11 cellular contexts compared by ENCODE assay signal in genomic region chr21:31218830-31219608, GRCh38.
DNase-seq lines count a peak whose midpoint lies in the region; ATAC-seq and TF ChIP-seq lines count a peak whose summit lies in the region.
"Had no signal": no experiment of that assay in that cellular context is flagged by ENCODE, and none has a peak within 500 bp of the region (broad histone marks: within the 10 kb centered on the region; RNA-seq: fewer than 3 reads in every experiment).

No MANE protein-coding gene starts in this region.

- no peaks in the 10 kb centered on the region for H3K9me3 ChIP-seq in Karpas-422 (ENCODE audit: low read length)
- H3K9me3 ChIP-seq: right lobe of liver had no signal

- no peaks in the 10 kb centered on the region for H3K79me2 ChIP-seq in Karpas-422 (ENCODE audit: low read length)

- H3K4me2 ChIP-seq in Karpas-422 (ENCODE audit: low read depth, low read length, poor library complexity, severe bottlenecking) = no peak overlapping the region

- peak; percentile 12 for DNase-seq in stimulated activated naive CD8-positive, alpha-beta T cell treated with anti-CD3 and anti-CD28 coated beads, Interleukin-15, Interleukin-2, amounts not matched to agents 100 U/mL and 50 U/mL, for 24 hours
- no peak for DNase-seq in stimulated activated naive CD8-positive, alpha-beta T cell treated with anti-CD3 and anti-CD28 coated beads, Interleukin-15, amount 100 ng/mL, for 72 hours
- peak; percentile 89 for DNase-seq in epithelial cell of prostate (ENCODE audit: low read depth, low spot score)
- peak; percentile 65 for DNase-seq in myocyte (ENCODE audit: low read depth)
- DNase-seq in effector CD4-positive, alpha-beta T cell = no peak
- no peak for DNase-seq in Karpas-422
- DNase-seq in T-helper 9 cell = no peak
- DNase-seq: activated naive CD4-positive, alpha-beta T cell treated with anti-CD3 and anti-CD28 coated beads, Interleukin-2, amount 10 ng/mL, durations not matched to agents 7 days and 5 days; CD4-positive, alpha-beta T cell; right lobe of liver had no signal

- H3K27ac Mint-ChIP-seq in stimulated activated naive CD8-positive, alpha-beta T cell treated with anti-CD3 and anti-CD28 coated beads, Interleukin-15, amount 100 ng/mL, for 72 hours = peak overlapping the region in 1 of 2 donors; percentile 89
- H3K27ac Mint-ChIP-seq: activated naive CD4-positive, alpha-beta T cell treated with anti-CD3 and anti-CD28 coated beads, Interleukin-2, amount 10 ng/mL, durations not matched to agents 7 days and 5 days; CD4-positive, alpha-beta T cell had no signal

- H3K4me1 ChIP-seq in Karpas-422 (ENCODE audit: low read length) = no peaks in the 10 kb centered on the region
- H3K4me1 ChIP-seq: right lobe of liver had no signal

- no peaks in the 10 kb centered on the region for H3K27me3 Mint-ChIP-seq in stimulated activated naive CD8-positive, alpha-beta T cell treated with anti-CD3 and anti-CD28 coated beads, Interleukin-15, amount 100 ng/mL, for 72 hours
- H3K27me3 Mint-ChIP-seq: activated naive CD4-positive, alpha-beta T cell treated with anti-CD3 and anti-CD28 coated beads, Interleukin-2, amount 10 ng/mL, durations not matched to agents 7 days and 5 days; CD4-positive, alpha-beta T cell had no signal

- peak; percentile 63 for ATAC-seq in stimulated activated naive CD8-positive, alpha-beta T cell treated with anti-CD3 and anti-CD28 coated beads, Interleukin-15, Interleukin-2, amounts not matched to agents 100 U/mL and 50 U/mL, for 24 hours
- no peak for ATAC-seq in stimulated activated naive CD8-positive, alpha-beta T cell treated with anti-CD3 and anti-CD28 coated beads, Interleukin-15, amount 100 ng/mL, for 72 hours
- no peak for ATAC-seq in SK-N-SH treated with all-trans-retinoic acid at 6 μM for 48 hours
- ATAC-seq: right lobe of liver had no signal

- H3K4me1 Mint-ChIP-seq in stimulated activated naive CD8-positive, alpha-beta T cell treated with anti-CD3 and anti-CD28 coated beads, Interleukin-15, amount 100 ng/mL, for 72 hours = peaks cover 6% of the 10 kb centered on the region
- H3K4me1 Mint-ChIP-seq: activated naive CD4-positive, alpha-beta T cell treated with anti-CD3 and anti-CD28 coated beads, Interleukin-2, amount 10 ng/mL, durations not matched to agents 7 days and 5 days had no signal

- H3K27ac ChIP-seq in epithelial cell of prostate = peak overlapping the region; percentile 44
- no peak overlapping the region for H3K27ac ChIP-seq in Karpas-422 (ENCODE audit: low read length)
- H3K27ac ChIP-seq: right lobe of liver had no signal

- no peak overlapping the region for H3K4me3 Mint-ChIP-seq in stimulated activated naive CD8-positive, alpha-beta T cell treated with anti-CD3 and anti-CD28 coated beads, Interleukin-15, amount 100 ng/mL, for 72 hours
- H3K4me3 Mint-ChIP-seq: activated naive CD4-positive, alpha-beta T cell treated with anti-CD3 and anti-CD28 coated beads, Interleukin-2, amount 10 ng/mL, durations not matched to agents 7 days and 5 days; CD4-positive, alpha-beta T cell had no signal

- no peak overlapping the region for H3K4me3 ChIP-seq in Karpas-422 (ENCODE audit: low read length)
- H3K4me3 ChIP-seq: right lobe of liver had no signal

- no peak overlapping the region for H3K9ac ChIP-seq in Karpas-422 (ENCODE audit: low read length)

- no peaks in the 10 kb centered on the region for H3K36me3 ChIP-seq in Karpas-422 (ENCODE audit: insufficient read depth, low read length)
- H3K36me3 ChIP-seq: right lobe of liver had no signal

- H4K20me1 ChIP-seq in Karpas-422 (ENCODE audit: insufficient read depth, low read depth, low read length) = no peaks in the 10 kb centered on the region

- no peaks in the 10 kb centered on the region for H3K9me3 Mint-ChIP-seq in stimulated activated naive CD8-positive, alpha-beta T cell treated with anti-CD3 and anti-CD28 coated beads, Interleukin-15, amount 100 ng/mL, for 72 hours
- H3K9me3 Mint-ChIP-seq: activated naive CD4-positive, alpha-beta T cell treated with anti-CD3 and anti-CD28 coated beads, Interleukin-2, amount 10 ng/mL, durations not matched to agents 7 days and 5 days; CD4-positive, alpha-beta T cell had no signal

- H3K27me3 ChIP-seq in Karpas-422 (ENCODE audit: low read length) = no peaks in the 10 kb centered on the region
- H3K27me3 ChIP-seq: right lobe of liver had no signal

- no peak overlapping the region for H2AFZ ChIP-seq in Karpas-422 (ENCODE audit: low read length)

- H3K9me2 ChIP-seq in Karpas-422 (replicated peaks; ENCODE audit: insufficient read depth, low read length) = no peaks in the 10 kb centered on the region

TF ChIP-seq in SK-N-SH treated with all-trans-retinoic acid at 6 μM for 48 hours, 23 proteins besides CTCF, POLR2A, EP300 and RAD21:
- TF ChIP-seq PATZ1 (CRISPR knock-in tag; IDR thresholded peaks at IDR 0.05; ENCODE audit: borderline replicate concordance) (no peak), OSR1 (CRISPR knock-in tag; IDR thresholded peaks at IDR 0.05) (no peak), ZNF8 (CRISPR knock-in tag; IDR thresholded peaks at IDR 0.05) (no peak), GLIS3 (CRISPR knock-in tag; IDR thresholded peaks at IDR 0.05) (no peak), TOX (CRISPR knock-in tag; IDR thresholded peaks at IDR 0.05; ENCODE audit: borderline replicate concordance) (no peak), RARB (CRISPR knock-in tag; IDR thresholded peaks at IDR 0.05) (no peak), ZFP3 (CRISPR knock-in tag; IDR thresholded peaks at IDR 0.05) (no peak), ZNF70 (CRISPR knock-in tag; IDR thresholded peaks at IDR 0.05) (no peak), PPARA (CRISPR knock-in tag; IDR thresholded peaks at IDR 0.05; ENCODE audit: borderline replicate concordance) (no peak), ZC3H10 (CRISPR knock-in tag; IDR thresholded peaks at IDR 0.05) (no peak), ZFP30 (CRISPR knock-in tag; IDR thresholded peaks at IDR 0.05) (no peak), BACH2 (CRISPR knock-in tag; IDR thresholded peaks at IDR 0.05; ENCODE audit: borderline replicate concordance) (no peak), ESRRG (CRISPR knock-in tag; IDR thresholded peaks at IDR 0.05) (no peak), SNAI2 (CRISPR knock-in tag; IDR thresholded peaks at IDR 0.05) (no peak)
- TF ChIP-seq, protein P1, sequence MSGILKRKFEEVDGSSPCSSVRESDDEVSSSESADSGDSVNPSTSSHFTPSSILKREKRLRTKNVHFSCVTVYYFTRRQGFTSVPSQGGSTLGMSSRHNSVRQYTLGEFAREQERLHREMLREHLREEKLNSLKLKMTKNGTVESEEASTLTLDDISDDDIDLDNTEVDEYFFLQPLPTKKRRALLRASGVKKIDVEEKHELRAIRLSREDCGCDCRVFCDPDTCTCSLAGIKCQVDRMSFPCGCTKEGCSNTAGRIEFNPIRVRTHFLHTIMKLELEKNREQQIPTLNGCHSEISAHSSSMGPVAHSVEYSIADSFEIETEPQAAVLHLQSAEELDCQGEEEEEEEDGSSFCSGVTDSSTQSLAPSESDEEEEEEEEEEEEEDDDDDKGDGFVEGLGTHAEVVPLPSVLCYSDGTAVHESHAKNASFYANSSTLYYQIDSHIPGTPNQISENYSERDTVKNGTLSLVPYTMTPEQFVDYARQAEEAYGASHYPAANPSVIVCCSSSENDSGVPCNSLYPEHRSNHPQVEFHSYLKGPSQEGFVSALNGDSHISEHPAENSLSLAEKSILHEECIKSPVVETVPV (CRISPR knock-in tag; IDR thresholded peaks at IDR 0.05) = no peak
- TF ChIP-seq, protein P2, sequence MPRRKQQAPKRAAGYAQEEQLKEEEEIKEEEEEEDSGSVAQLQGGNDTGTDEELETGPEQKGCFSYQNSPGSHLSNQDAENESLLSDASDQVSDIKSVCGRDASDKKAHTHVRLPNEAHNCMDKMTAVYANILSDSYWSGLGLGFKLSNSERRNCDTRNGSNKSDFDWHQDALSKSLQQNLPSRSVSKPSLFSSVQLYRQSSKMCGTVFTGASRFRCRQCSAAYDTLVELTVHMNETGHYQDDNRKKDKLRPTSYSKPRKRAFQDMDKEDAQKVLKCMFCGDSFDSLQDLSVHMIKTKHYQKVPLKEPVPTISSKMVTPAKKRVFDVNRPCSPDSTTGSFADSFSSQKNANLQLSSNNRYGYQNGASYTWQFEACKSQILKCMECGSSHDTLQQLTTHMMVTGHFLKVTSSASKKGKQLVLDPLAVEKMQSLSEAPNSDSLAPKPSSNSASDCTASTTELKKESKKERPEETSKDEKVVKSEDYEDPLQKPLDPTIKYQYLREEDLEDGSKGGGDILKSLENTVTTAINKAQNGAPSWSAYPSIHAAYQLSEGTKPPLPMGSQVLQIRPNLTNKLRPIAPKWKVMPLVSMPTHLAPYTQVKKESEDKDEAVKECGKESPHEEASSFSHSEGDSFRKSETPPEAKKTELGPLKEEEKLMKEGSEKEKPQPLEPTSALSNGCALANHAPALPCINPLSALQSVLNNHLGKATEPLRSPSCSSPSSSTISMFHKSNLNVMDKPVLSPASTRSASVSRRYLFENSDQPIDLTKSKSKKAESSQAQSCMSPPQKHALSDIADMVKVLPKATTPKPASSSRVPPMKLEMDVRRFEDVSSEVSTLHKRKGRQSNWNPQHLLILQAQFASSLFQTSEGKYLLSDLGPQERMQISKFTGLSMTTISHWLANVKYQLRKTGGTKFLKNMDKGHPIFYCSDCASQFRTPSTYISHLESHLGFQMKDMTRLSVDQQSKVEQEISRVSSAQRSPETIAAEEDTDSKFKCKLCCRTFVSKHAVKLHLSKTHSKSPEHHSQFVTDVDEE (CRISPR knock-in tag; IDR thresholded peaks at IDR 0.05) = no peak

Comparison
In these comparisons a context has a peak if more than half of its experiments do, and no peak if none do; other contexts are left out.
1. DNase-seq: peak in stimulated activated naive CD8-positive, alpha-beta T cell treated with anti-CD3 and anti-CD28 coated beads, Interleukin-15, Interleukin-2, amounts not matched to agents 100 U/mL and 50 U/mL, for 24 hours (single experiment), epithelial cell of prostate (single experiment) and myocyte (single experiment); none in stimulated activated naive CD8-positive, alpha-beta T cell treated with anti-CD3 and anti-CD28 coated beads, Interleukin-15, amount 100 ng/mL, for 72 hours (0 of 2), effector CD4-positive, alpha-beta T cell (single experiment), Karpas-422 (single experiment) and T-helper 9 cell (single experiment).